In the genomic region with DNA sequence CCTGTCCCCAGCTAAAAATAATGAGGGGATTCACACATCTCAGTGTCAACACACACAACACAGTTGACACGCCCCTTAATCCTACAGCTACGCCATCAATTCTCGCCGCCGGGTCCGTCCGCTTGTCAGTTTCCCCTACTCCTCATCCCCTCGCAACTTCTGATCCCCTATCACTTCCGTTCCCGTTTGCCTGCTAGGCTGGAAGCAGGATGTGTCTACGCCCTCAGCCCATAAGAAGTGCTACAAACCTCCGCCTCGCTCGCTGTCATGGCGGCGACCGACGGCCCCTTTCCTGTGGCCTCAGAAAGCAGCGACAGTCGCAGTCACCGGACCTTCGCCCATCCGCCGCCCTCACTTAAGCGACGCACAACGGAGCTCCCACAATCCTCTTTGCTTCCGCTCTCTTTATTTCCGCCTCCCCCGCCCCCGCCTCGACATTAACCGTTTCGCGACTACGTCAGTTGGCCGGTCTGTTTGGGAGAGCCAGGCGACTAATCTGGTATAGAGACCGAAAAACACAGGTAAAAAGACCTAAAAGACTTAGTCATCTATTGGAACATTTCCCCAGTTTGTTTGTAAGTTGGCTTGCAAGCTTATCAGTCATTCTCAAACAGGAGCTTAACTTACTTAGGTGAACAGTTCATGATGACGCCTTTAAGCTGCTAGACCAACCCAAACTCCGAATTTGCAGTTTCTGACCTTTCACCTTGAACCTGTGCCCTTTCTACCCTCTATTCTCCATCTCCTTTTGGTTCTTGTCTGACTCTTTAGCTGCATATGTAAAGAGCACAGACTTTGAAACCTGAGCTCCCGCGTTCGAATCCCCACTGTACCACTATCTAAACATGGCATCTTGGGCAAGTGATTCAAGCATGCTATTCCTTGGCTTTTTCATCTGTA, we compare ENCODE assay signal across 8 cellular contexts. TPM values are rescaled to one million over a fixed set of nuclear protein-coding genes. Genes with fewer than 3 reads are reported as not detected.
DNase-seq lines count a peak whose midpoint lies in the region; ATAC-seq, FAIRE-seq and TF ChIP-seq lines count a peak whose summit lies in the region.

TSS of gene SLC25A53 (minus strand) at position 380 of the 900 bp plus-strand sequence. CDS start 51,752 bp downstream, outside the sequence.

- H3K9me3 ChIP-seq in HAP-1 (no peaks in the 10 kb centered on the region), MG63 (no peaks in the 10 kb centered on the region), gastroesophageal sphincter (no peaks in the 10 kb centered on the region)

- peak; percentile 28 to 30 for TF ChIP-seq POLR2A in gastroesophageal sphincter (IDR thresholded peaks at IDR 0.05)

- H3K36me3 ChIP-seq in HAP-1 (replicated peaks) (no peaks in the 10 kb centered on the region), MG63 (no peaks in the 10 kb centered on the region), gastroesophageal sphincter (no peaks in the 10 kb centered on the region)

- peak; percentile 74 for FAIRE-seq in G401.6 (lab: Jason Lieb, UNC)

- no peak for TF ChIP-seq EP300 in gastroesophageal sphincter (IDR thresholded peaks at IDR 0.05)

- DNase-seq in HAP-1 (ENCODE audit: low spot score in 2 of 2) (peak; percentile 83 to 90), MG63 (peak; percentile 72), SIG-M5 treated with dmso at 0.1 percent for 504 hours (lab: John Stamatoyannopoulos, UW; ENCODE audit: unreplicated experiment) (peak; percentile 81), nucleus accumbens (lab: John Stamatoyannopoulos, UW) (peak; percentile 20 to 89 (median 71)), superior temporal gyrus (ENCODE audit: extremely low spot score) (peak; percentile 86)
- DNase-seq in activated naive CD4-positive, alpha-beta T cell treated with Interleukin-2 at 50 U/mL for 16 hours, result peak; percentile 77

- H3K27ac ChIP-seq in gastroesophageal sphincter, result peak within 1 kb of the TSS; percentile 73 to 94 (median 90)

- TF ChIP-seq CTCF in gastroesophageal sphincter (IDR thresholded peaks at IDR 0.05), result no peak

- WGBS in gastroesophageal sphincter (ENCODE audit: low coverage in 1 of 2), 2 donors, result 0 to 32% methylated on average over 14 to 30 of the region's 44 CpGs

- ATAC-seq in gastroesophageal sphincter, result peak; percentile 92

- no peaks in the 10 kb centered on the region for H3K27me3 ChIP-seq in HAP-1 (ENCODE audit: low read depth)
- H3K27me3 ChIP-seq in MG63, result no peaks in the 10 kb centered on the region
- H3K27me3 ChIP-seq in gastroesophageal sphincter, result no peaks in the 10 kb centered on the region

- H3K4me3 ChIP-seq in HAP-1, result peak within 1 kb of the TSS; percentile 59
- H3K4me3 ChIP-seq in MG63, result peak within 1 kb of the TSS; percentile 75
- H3K4me3 ChIP-seq in gastroesophageal sphincter, result peak within 1 kb of the TSS; percentile 60 to 64

- H3K4me1 ChIP-seq in HAP-1 (no peaks in the 10 kb centered on the region; the same call in 1 of the 2 replicates), gastroesophageal sphincter (peaks cover 0 to 21% (median 0%) of the 10 kb centered on the region in 3 donors)

- in situ Hi-C loops in HAP-1 (cut with MboI; ENCODE audit: low sequenced_read_pairs), result no loop called here

RNA-seq across cellular contexts. Expression of gene SLC25A53, which starts in this region (rescaled TPM):
- 4.4 and 6.0 TPM in 2 replicates for total RNA-seq in MG63 (2014; rRNA removed; shearing (Covaris generic); ENCODE audit: low replicate concordance)
- 10 to 100 TPM; 21.9 to 53.4 (median 30.3) TPM for total RNA-seq in gastroesophageal sphincter

Comparison
In these comparisons a context has a peak if more than half of its experiments do, and no peak if none do; other contexts are left out.
1. Peak in every context shown above with its lines: DNase-seq, ATAC-seq, H3K4me3 ChIP-seq and H3K27ac ChIP-seq.